In genomic region chr10:24715246-24715769, GRCh38 we compare ENCODE assay signal across 23 cellular contexts. TPM values are rescaled to one million over a fixed set of nuclear protein-coding genes. Genes with fewer than 3 reads are reported as not detected.
A peak's percentile ranks its signal among the peaks of the same experiment; 100 is the strongest.
DNase-seq lines count a peak whose midpoint lies in the region; ATAC-seq, FAIRE-seq and TF ChIP-seq lines count a peak whose summit lies in the region.
"Had no signal": no experiment of that assay in that cellular context is flagged by ENCODE, and none has a peak within 500 bp of the region (broad histone marks: within the 10 kb centered on the region; RNA-seq: fewer than 3 reads in every experiment).

No MANE protein-coding gene starts in this region.

- H2BK12ac ChIP-seq in mesenchymal stem cell (ENCODE audit: low read length in 2 of 2) = no peak overlapping the region

- H2BK120ac ChIP-seq in mesenchymal stem cell (ENCODE audit: low read depth, low read length) = no peak overlapping the region

- no peak for ATAC-seq in activated CD4-positive, CD25-positive, alpha-beta regulatory T cell treated with anti-CD3 and anti-CD28 coated beads, Interleukin-2, amount 50 U/mL, for 24 hours

- H3K27ac Mint-ChIP-seq in glutamatergic neuron (ENCODE audit: unreplicated experiment) = no peak overlapping the region

- peak overlapping the region; percentile 21 for H3K4me3 Mint-ChIP-seq in glutamatergic neuron (ENCODE audit: unreplicated experiment)
- H3K4me3 Mint-ChIP-seq: CD8-positive, alpha-beta memory T cell had no signal

- H3K27ac ChIP-seq in stomach (peak overlapping the region; percentile 1 to 75 (median 61)), thyroid gland (no peak overlapping the region), mesenchymal stem cell (ENCODE audit: low read length, poor library complexity, severe bottlenecking) (no peak overlapping the region)
- H3K27ac ChIP-seq: C4-2B, HL-60, PC-9 had no signal

- H3K9me3 ChIP-seq in stomach = no peaks in the 10 kb centered on the region
- H3K9me3 ChIP-seq in thyroid gland = no peaks in the 10 kb centered on the region
- H3K9me3 ChIP-seq in mesenchymal stem cell (ENCODE audit: control insufficient read depth, low read length) = no peaks in the 10 kb centered on the region
- H3K9me3 ChIP-seq: SK-N-SH had no signal

- peaks cover 15 to 98% (median 76%) of the 10 kb centered on the region in 4 donors for H3K4me1 ChIP-seq in stomach
- peaks cover 31 to 34% of the 10 kb centered on the region in 2 donors for H3K4me1 ChIP-seq in thyroid gland
- H3K4me1 ChIP-seq in mesenchymal stem cell (ENCODE audit: control insufficient read depth, insufficient read depth, low read depth, low read length) = peaks cover 4% of the 10 kb centered on the region

- TF ChIP-seq EP300 in stomach (IDR thresholded peaks at IDR 0.05) = no peak

- H3K4me3 ChIP-seq in stomach (no peak overlapping the region), thyroid gland (replicated peaks in 1 of 3) (no peak overlapping the region), mesenchymal stem cell (ENCODE audit: insufficient read depth in 1 of 2, low read depth in 1 of 2, low read length in 2 of 2) (no peak overlapping the region)
- H3K4me3 ChIP-seq: PC-9 had no signal

- DNase-seq in NCI-H2171 treated with DMSO at 0.1 percent for 48 hours (lab: John Stamatoyannopoulos, UW) (peak; percentile 5), NCI-H2171 (lab: John Stamatoyannopoulos, UW) (no peak), RCC 7860 (ENCODE audit: low spot score) (no peak), glutamatergic neuron (no peak), stomach (no peak), thyroid gland (no peak), mesenchymal stem cell (no peak)
- DNase-seq: Calu3; CD8-positive, alpha-beta memory T cell; DMS53; EL; H7; KG1; NCI-H1092 treated with DMSO at 0.1 percent for 48 hours; NCI-H1694; NCI-H2081; NCI-H69; PC-9; SHP77 treated with DMSO at 0.1 percent for 48 hours; SK-N-SH had no signal

- TF ChIP-seq CTCF in glutamatergic neuron (IDR thresholded peaks at IDR 0.05; ENCODE audit: partially characterized antibody, unreplicated experiment) = no peak
- TF ChIP-seq CTCF in stomach (IDR thresholded peaks at IDR 0.05) = no peak
- no peak for TF ChIP-seq CTCF in thyroid gland (IDR thresholded peaks at IDR 0.05)

- H3K4ac ChIP-seq in mesenchymal stem cell (ENCODE audit: low read depth in 1 of 2, low read length in 2 of 2) = no peak overlapping the region

- no peak overlapping the region for H3K14ac ChIP-seq in mesenchymal stem cell (ENCODE audit: low read length in 2 of 2)

- no peak overlapping the region for H3K4me2 ChIP-seq in mesenchymal stem cell (ENCODE audit: low read length, poor library complexity, severe bottlenecking)
- H3K4me2 ChIP-seq: PC-9, SK-N-SH had no signal

- H2AFZ ChIP-seq in mesenchymal stem cell (ENCODE audit: low read depth, low read length) = no peak overlapping the region
- H2AFZ ChIP-seq: PC-9 had no signal

- no peaks in the 10 kb centered on the region for H3K36me3 ChIP-seq in stomach
- H3K36me3 ChIP-seq in thyroid gland = no peaks in the 10 kb centered on the region
- H3K36me3 ChIP-seq in mesenchymal stem cell (ENCODE audit: control insufficient read depth in 1 of 2, insufficient read depth in 2 of 2, low read depth in 1 of 2, low read length in 2 of 2) = peaks cover 0 to 21% of the 10 kb centered on the region in 2 experiments

- H2BK15ac ChIP-seq in mesenchymal stem cell (ENCODE audit: low read depth, poor library complexity, severe bottlenecking) = no peak overlapping the region

- H3K9me3 Mint-ChIP-seq in glutamatergic neuron (ENCODE audit: unreplicated experiment) = peaks cover 2% of the 10 kb centered on the region
- H3K9me3 Mint-ChIP-seq: CD8-positive, alpha-beta memory T cell had no signal

- TF ChIP-seq POLR2A in stomach (IDR thresholded peaks at IDR 0.05) (no peak), thyroid gland (IDR thresholded peaks at IDR 0.05) (no peak)

- FAIRE-seq in RCC 7860 (lab: Jason Lieb, UNC) = peak; percentile 38

- H3K18ac ChIP-seq in mesenchymal stem cell (ENCODE audit: low read depth in 1 of 2, low read length in 2 of 2) = no peak overlapping the region

- no peaks in the 10 kb centered on the region for H3K27me3 ChIP-seq in stomach
- H3K27me3 ChIP-seq in thyroid gland = no peaks in the 10 kb centered on the region
- H3K27me3 ChIP-seq in mesenchymal stem cell (ENCODE audit: control insufficient read depth in 1 of 2, insufficient read depth in 1 of 2, low read length in 2 of 2) = no peaks in the 10 kb centered on the region

- H3K27me3 Mint-ChIP-seq in glutamatergic neuron (ENCODE audit: unreplicated experiment) = no peaks in the 10 kb centered on the region
- H3K27me3 Mint-ChIP-seq: CD8-positive, alpha-beta memory T cell had no signal

- H3K79me1 ChIP-seq in mesenchymal stem cell (replicated peaks; ENCODE audit: low read length, poor library complexity, severe bottlenecking) = peaks cover 2% of the 10 kb centered on the region

- peaks cover 14% of the 10 kb centered on the region for H3K4me1 Mint-ChIP-seq in glutamatergic neuron (ENCODE audit: low read depth, unreplicated experiment)

- no peak overlapping the region for H4K8ac ChIP-seq in mesenchymal stem cell (ENCODE audit: low read length)

- no peak overlapping the region for H2BK5ac ChIP-seq in mesenchymal stem cell (ENCODE audit: low read depth, low read length, poor library complexity, severe bottlenecking)

- WGBS in stomach, 5 donors = 65 to 75% (median 70%) methylated on average over 5 of the region's 5 CpGs
- WGBS in thyroid gland, 2 donors = 87 to 88% methylated on average over 5 of the region's 5 CpGs
- WGBS in mesenchymal stem cell = 91% methylated on average over 1 of the region's 5 CpGs

- intact Hi-C loops in stomach (cut with DNase I; ENCODE audit: low total_unique reads) = no loop called here
- intact Hi-C loops in thyroid gland (cut with DNase I) = no loop called here

- H3K36me3 Mint-ChIP-seq in glutamatergic neuron (ENCODE audit: unreplicated experiment) = no peaks in the 10 kb centered on the region

- H3K23ac ChIP-seq in mesenchymal stem cell (ENCODE audit: low read length in 2 of 2) = no peak overlapping the region

- no peak overlapping the region for H4K91ac ChIP-seq in mesenchymal stem cell (ENCODE audit: low read length)

- no peak overlapping the region for H2AK5ac ChIP-seq in mesenchymal stem cell (ENCODE audit: low read length, severe bottlenecking)

- no peak overlapping the region for H3K9ac ChIP-seq in mesenchymal stem cell (ENCODE audit: low read length)
- H3K9ac ChIP-seq: SK-N-SH had no signal

RNA-seq across cellular contexts. Expression of gene ARHGAP21, which starts 8.4 kb away (rescaled TPM):
- total RNA-seq in glutamatergic neuron (ENCODE audit: unreplicated experiment) (217 TPM), stomach (100 to 1,000 TPM in 1 of 5 donors, 10 to 100 TPM in 4; 24.9 to 166 (median 93.9) TPM), thyroid gland (100 to 1,000 TPM in 1 of 4 donors, 10 to 100 TPM in 3; 83.2 to 118 (median 86.3) TPM)
- 10 to 100 TPM; 12.7 to 37.7 (median 20.5) TPM for polyA plus RNA-seq in stomach
- 36.6 TPM for polyA plus RNA-seq in mesenchymal stem cell (2013, experiment 1 of 2)
- 35.0 TPM for polyA plus RNA-seq in mesenchymal stem cell (2013, experiment 2 of 2)

Comparison
In these comparisons a context has a peak if more than half of its experiments do, and no peak if none do; other contexts are left out.
1. H3K27ac ChIP-seq: peak in stomach (5 of 5); none in thyroid gland (0 of 3) and mesenchymal stem cell (single experiment).